In the genomic region with DNA sequence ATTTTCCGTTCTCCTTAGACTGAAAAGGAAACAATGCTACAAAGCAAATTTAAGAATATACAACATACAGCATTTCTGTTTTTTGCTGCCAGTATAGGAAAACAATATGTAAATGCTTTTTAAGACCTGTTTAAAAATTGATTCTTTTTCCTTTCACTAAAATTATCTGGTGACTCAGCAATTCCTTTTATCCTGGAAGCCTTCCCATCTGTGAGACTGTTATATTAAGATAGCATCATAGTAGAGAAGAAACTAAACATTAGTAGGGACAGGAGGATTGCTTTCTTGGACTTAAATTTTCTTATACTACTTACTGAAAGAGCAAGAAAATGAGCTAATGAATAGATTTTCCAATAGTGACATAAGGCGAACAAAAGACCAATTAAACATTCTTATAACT, we compare ENCODE assay signal across 20 cellular contexts. TPM values are rescaled to one million over a fixed set of nuclear protein-coding genes. Genes with fewer than 3 reads are reported as not detected.
DNase-seq lines count a peak whose midpoint lies in the region; ATAC-seq and TF ChIP-seq lines count a peak whose summit lies in the region.
"Had no signal": no experiment of that assay in that cellular context is flagged by ENCODE, and none has a peak within 500 bp of the region (broad histone marks: within the 10 kb centered on the region; RNA-seq: fewer than 3 reads in every experiment).

No MANE protein-coding gene starts in this region.

- H3K4me3 ChIP-seq in cardiac muscle cell: no peak overlapping the region
- no peak overlapping the region for H3K4me3 ChIP-seq in brain microvascular endothelial cell (ENCODE audit: low read depth, low read length)
- H3K4me3 ChIP-seq in thyroid gland (replicated peaks in 1 of 3): no peak overlapping the region
- H3K4me3 ChIP-seq: lung had no signal

- H3K27ac ChIP-seq in cardiac muscle cell (peak overlapping the region; percentile 51), brain microvascular endothelial cell (peak overlapping the region; percentile 71), thyroid gland (peak overlapping the region; percentile 80 to 83 (median 81))
- H3K27ac ChIP-seq: 22Rv1, KMS-11 had no signal

- in situ Hi-C loops in brain microvascular endothelial cell (cut with HindIII; ENCODE audit: low pct_ligation_motif_present, low sequenced_read_pairs): no loop called here

- 73 to 93% methylated on average over 2 of the region's 2 CpGs for WGBS in thyroid gland, 2 donors

- ATAC-seq in HG02870 (IDR thresholded peaks at IDR 0.05; ENCODE audit: unreplicated experiment): no peak
- ATAC-seq: activated T-cell treated with anti-CD3 and anti-CD28 coated beads, Interleukin-2, amount 50 U/mL, for 72 hours; stimulated activated naive CD8-positive, alpha-beta T cell treated with anti-CD3 and anti-CD28 coated beads, Interleukin-15, Interleukin-2, amounts not matched to agents 100 U/mL and 50 U/mL, for 24 hours had no signal

- H3K36me3 ChIP-seq in cardiac muscle cell (peaks cover 17% of the 10 kb centered on the region), brain microvascular endothelial cell (replicated peaks) (no peaks in the 10 kb centered on the region), thyroid gland (peaks cover 0 to 6% of the 10 kb centered on the region in 2 donors)

- intact Hi-C loops in cardiac septum (cut with DNase I) (no loop called here), thyroid gland (cut with DNase I) (no loop called here)

- H3K4me1 ChIP-seq in cardiac muscle cell (ENCODE audit: low read depth) (peaks cover 18% of the 10 kb centered on the region), thyroid gland (peaks cover 23 to 26% of the 10 kb centered on the region in 2 donors)

- DNase-seq in cardiac muscle cell (ENCODE audit: low read depth in 1 of 2, low spot score in 1 of 2) (peak in 1 of 2 donors; percentile 56), cardiac septum (ENCODE audit: low spot score) (no peak), brain microvascular endothelial cell (peak; percentile 9), iris pigment epithelial cell (ENCODE audit: low read depth) (peak; percentile 62), thyroid gland (no peak), midbrain (lab: John Stamatoyannopoulos, UW) (no peak), superior temporal gyrus (ENCODE audit: extremely low spot score) (no peak)
- DNase-seq: activated CD4-positive, alpha-beta T cell treated with anti-CD3 and anti-CD28 coated beads, Interleukin-2, amount 50 U/mL, for 4 hours; activated T-cell treated with anti-CD3 and anti-CD28 coated beads, Interleukin-2, amount 50 U/mL, for 72 hours; CD4-positive, alpha-beta memory T cell; H9; NCI-H1417; occipital lobe; SIG-M5; small intestine; stimulated activated naive CD8-positive, alpha-beta T cell treated with anti-CD3 and anti-CD28 coated beads, Interleukin-15, Interleukin-2, amounts not matched to agents 100 U/mL and 50 U/mL, for 24 hours had no signal

- H3K27me3 ChIP-seq in cardiac muscle cell (no peaks in the 10 kb centered on the region), brain microvascular endothelial cell (replicated peaks) (no peaks in the 10 kb centered on the region), thyroid gland (no peaks in the 10 kb centered on the region)

- TF ChIP-seq CTCF in cardiac muscle cell (IDR thresholded peaks at IDR 0.05; ENCODE audit: low read depth, low read length) (no peak), brain microvascular endothelial cell (IDR thresholded peaks at IDR 0.05; ENCODE audit: low read depth, low read length, missing control alignments) (no peak), thyroid gland (IDR thresholded peaks at IDR 0.05) (no peak)

- H3K9me3 ChIP-seq in cardiac muscle cell (ENCODE audit: low read depth) (no peaks in the 10 kb centered on the region), thyroid gland (no peaks in the 10 kb centered on the region)

- TF ChIP-seq POLR2A in thyroid gland (IDR thresholded peaks at IDR 0.05): no peak

RNA-seq across cellular contexts. Expression of gene GPR21, which starts 30.0 kb away (rescaled TPM):
- total RNA-seq in cardiac muscle cell (0.21 and 1.0 TPM in 2 replicates), cardiac septum (1.0 TPM), thyroid gland (10 to 100 TPM in 1 of 4 donors, 1 to 10 TPM in 3; 4.0 to 11.8 (median 5.7) TPM)
- not detected in 2 replicates for polyA plus RNA-seq in cardiac muscle cell
- polyA plus RNA-seq: CD4-positive, alpha-beta memory T cell had no signal

Comparison
In these comparisons a context has a peak if more than half of its experiments do, and no peak if none do; other contexts are left out.
1. DNase-seq: peak in brain microvascular endothelial cell (single experiment) and iris pigment epithelial cell (single experiment); none in cardiac septum (single experiment), thyroid gland (0 of 2), midbrain (single experiment) and superior temporal gyrus (single experiment).
2. Peak in every context shown above with its lines, with median percentiles within 50 percentile points of each other: H3K27ac ChIP-seq.